In the genomic region with DNA sequence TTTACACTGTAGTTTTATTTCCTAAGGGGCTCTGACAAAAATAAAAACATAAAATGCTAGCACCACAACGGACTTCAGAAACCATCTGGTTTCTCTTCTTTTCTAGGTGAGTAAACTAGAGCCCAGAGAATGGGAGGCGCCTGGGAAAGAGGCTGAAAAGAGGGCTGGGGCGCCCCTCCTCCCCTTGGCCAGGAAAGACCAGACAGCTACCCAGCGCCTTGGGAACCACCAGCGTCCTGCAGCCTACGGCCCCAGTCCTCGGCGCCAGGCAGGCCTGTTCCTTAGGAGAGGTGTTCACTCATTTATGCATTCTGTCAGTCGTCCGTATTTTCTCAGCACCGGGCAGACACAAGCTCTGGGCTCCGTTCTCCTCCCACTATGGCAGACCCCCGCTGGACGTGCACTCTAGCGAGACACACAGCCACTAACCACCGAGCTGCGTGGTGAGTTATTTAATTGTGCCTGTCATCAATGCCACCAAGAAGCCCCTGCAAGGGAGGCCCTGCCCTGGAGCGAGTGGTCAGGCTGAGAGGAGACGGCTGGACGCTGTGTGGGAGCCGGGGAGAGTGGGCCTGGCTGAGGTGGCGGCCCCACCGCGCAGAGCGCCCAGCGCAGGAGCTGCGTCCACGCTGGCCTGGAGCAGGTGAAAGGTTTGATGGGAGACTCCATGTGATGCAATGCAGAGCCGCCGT, we compare ENCODE assay signal across 28 cellular contexts.
A peak's percentile ranks its signal among the peaks of the same experiment; 100 is the strongest.
DNase-seq lines count a peak whose midpoint lies in the region; ATAC-seq, FAIRE-seq and TF ChIP-seq lines count a peak whose summit lies in the region.
"Had no signal": no experiment of that assay in that cellular context is flagged by ENCODE, and none has a peak within 500 bp of the region (broad histone marks: within the 10 kb centered on the region; RNA-seq: fewer than 3 reads in every experiment).

No MANE protein-coding gene starts in this region.

- H3K23ac ChIP-seq in H1 (ENCODE audit: insufficient read length), result no peak overlapping the region
- peak overlapping the region; percentile 52 for H3K23ac ChIP-seq in neuronal stem cell (ENCODE audit: low read depth, low read length, poor library complexity)

- CTCF ChIA-PET in H1 (lab: Charles Lee; ENCODE audit: partially characterized antibody), result interaction anchor here (0.7 to 1.3 kb wide), 2 partner anchors 13 to 241 kb away, joined by 3 to 4 read pairs; no protein-coding TSS in a partner anchor

- H2BK15ac ChIP-seq in H1 (ENCODE audit: low read length), result no peak overlapping the region
- peak overlapping the region; percentile 58 for H2BK15ac ChIP-seq in neuronal stem cell (ENCODE audit: low read length)

- TF ChIP-seq RAD21 in H1 (IDR thresholded peaks at IDR 0.05 in 1 of 2, conservative IDR thresholded peaks at IDR 0.05 in 1 of 2; ENCODE audit: low read depth in 2 of 2, low read length in 2 of 2), result no peak

- H3K4me2 ChIP-seq in H1 (ENCODE audit: insufficient read depth in 1 of 2, low read depth in 2 of 2, low read length in 2 of 2) (no peak overlapping the region), neuronal stem cell (ENCODE audit: insufficient read depth, low read length, poor library complexity, severe bottlenecking) (no peak overlapping the region)
- H3K4me2 ChIP-seq: BLaER1 had no signal

- ATAC-seq in upper lobe of right lung (peak; percentile 22), HG02884 (IDR thresholded peaks at IDR 0.05; ENCODE audit: unreplicated experiment) (no peak)
- ATAC-seq: CD8-positive, alpha-beta T cell; GM12878 had no signal

- POLR2A ChIA-PET in H1 (lab: Charles Lee; ENCODE audit: partially characterized antibody), result no interaction called here

- FAIRE-seq in H1 (lab: Jason Lieb, UNC), result no peak
- FAIRE-seq: A204.1, GM12878, GM12892, GM18507, GM19239 had no signal

- H3K79me2 ChIP-seq in H1 (ENCODE audit: control insufficient read depth in 1 of 2, insufficient read depth in 2 of 2, low read length in 2 of 2), result no peaks in the 10 kb centered on the region

- H2AFZ ChIP-seq in H1 (ENCODE audit: low read length), result 0 out of 2 replicates have a peak overlapping the region, but pooled peaks have one; percentile 5
- no peak overlapping the region for H2AFZ ChIP-seq in neuronal stem cell (ENCODE audit: low read length)

- H4K91ac ChIP-seq in H1 (replicated peaks; ENCODE audit: insufficient read length, low read length) (no peak overlapping the region), neuronal stem cell (ENCODE audit: low read depth, low read length, poor library complexity) (peak overlapping the region; percentile 85)

- no peak overlapping the region for H2BK20ac ChIP-seq in H1 (ENCODE audit: low read length)

- no peaks in the 10 kb centered on the region for H3K23me2 ChIP-seq in H1 (ENCODE audit: low read depth, low read length)

- H3K18ac ChIP-seq in H1 (ENCODE audit: extremely low read depth, low read length), result no peak overlapping the region; the same call in 1 of the 2 replicates
- peak overlapping the region; percentile 87 for H3K18ac ChIP-seq in neuronal stem cell (ENCODE audit: low read length)

- no peaks in the 10 kb centered on the region for H3K36me3 ChIP-seq in H7 (replicated peaks; ENCODE audit: control insufficient read depth, insufficient read depth, low read length)
- no peaks in the 10 kb centered on the region for H3K36me3 ChIP-seq in H1 (ENCODE audit: control insufficient read depth in 2 of 4, insufficient read depth in 4 of 4, low read length in 3 of 4)
- no peaks in the 10 kb centered on the region for H3K36me3 ChIP-seq in neuronal stem cell (replicated peaks in 1 of 2; ENCODE audit: control insufficient read depth in 2 of 2, insufficient read depth in 2 of 2, low read length in 2 of 2)
- H3K36me3 ChIP-seq in upper lobe of right lung, result no peaks in the 10 kb centered on the region
- H3K36me3 ChIP-seq: BE2C, BLaER1 had no signal

- intact Hi-C loops in upper lobe of right lung (cut with DNase I), result no loop called here
- intact Hi-C loops in posterior vena cava (cut with DNase I), result no loop called here

- H3K9me3 ChIP-seq in H1 (ENCODE audit: insufficient read depth in 2 of 2, low read depth in 1 of 2, low read length in 1 of 2) (no peaks in the 10 kb centered on the region), neuronal stem cell (replicated peaks in 1 of 2; ENCODE audit: control insufficient read depth in 2 of 2, insufficient read depth in 1 of 2, low read depth in 1 of 2, low read length in 2 of 2) (no peaks in the 10 kb centered on the region), upper lobe of right lung (no peaks in the 10 kb centered on the region)

- no peak overlapping the region for H3K56ac ChIP-seq in H1 (replicated peaks; ENCODE audit: insufficient read length, low read depth, low read length)

- peak; percentile 63 for DNase-seq in H7
- no peak for DNase-seq in H1 (ENCODE audit: low read depth in 1 of 2, low spot score in 2 of 2)
- DNase-seq in neuronal stem cell (ENCODE audit: low spot score), result no peak
- no peak for DNase-seq in upper lobe of right lung
- no peak for DNase-seq in COLO829 (ENCODE audit: low spot score)
- no peak for DNase-seq in C1 segment of cervical spinal cord (lab: John Stamatoyannopoulos, UW)
- DNase-seq in posterior vena cava (ENCODE audit: low spot score), result no peak
- DNase-seq: 8988T; ACHN; BE2C; CD4-positive, alpha-beta T cell; CD8-positive, alpha-beta T cell; COR-L47; DMS 273 treated with DMSO at 0.1 percent for 48 hours; DMS153; DMS53; DMS79; DND-41; EL; GDM1 had no signal

- H3K9ac ChIP-seq in H1 (replicated peaks in 1 of 4; ENCODE audit: extremely low read depth in 1 of 4, low read depth in 3 of 4, low read length in 3 of 4) (no peak overlapping the region), neuronal stem cell (ENCODE audit: low read depth, low read length, poor library complexity) (no peak overlapping the region)
- H3K9ac ChIP-seq: BLaER1 had no signal

- H2BK5ac ChIP-seq in H1 (ENCODE audit: low read depth, low read length) (no peak overlapping the region), neuronal stem cell (ENCODE audit: low read length) (no peak overlapping the region)

- no peak for TF ChIP-seq POLR2A in H1 (IDR thresholded peaks at IDR 0.05; ENCODE audit: control extremely low read depth in 1 of 2, low read depth in 2 of 2, low read length in 2 of 2)

- no peak overlapping the region for H2BK120ac ChIP-seq in H1 (replicated peaks; ENCODE audit: low read depth, low read length)
- no peak overlapping the region for H2BK120ac ChIP-seq in neuronal stem cell (ENCODE audit: low read depth, low read length)

- no peak overlapping the region for H3K27ac ChIP-seq in H1 (ENCODE audit: low read depth, low read length)
- H3K27ac ChIP-seq in neuronal stem cell (replicated peaks; ENCODE audit: low read length), result no peak overlapping the region
- no peak overlapping the region for H3K27ac ChIP-seq in upper lobe of right lung
- H3K27ac ChIP-seq: BLaER1, C4-2B had no signal

- TF ChIP-seq CTCF in H1 (IDR thresholded peaks at IDR 0.05; ENCODE audit: control extremely low read depth in 1 of 3, insufficient read depth in 1 of 3, low read depth in 1 of 3, low read length in 3 of 3) (no peak), upper lobe of right lung (IDR thresholded peaks at IDR 0.05) (no peak)

- no peak overlapping the region for H2BK12ac ChIP-seq in H1 (ENCODE audit: low read depth, low read length)
- peak overlapping the region; percentile 84 for H2BK12ac ChIP-seq in neuronal stem cell (ENCODE audit: low read length)

- no peak overlapping the region for H3K4ac ChIP-seq in H1 (replicated peaks; ENCODE audit: insufficient read length, low read depth, low read length)
- no peak overlapping the region for H3K4ac ChIP-seq in neuronal stem cell (ENCODE audit: low read length)

- H3K14ac ChIP-seq in H1 (ENCODE audit: insufficient read length), result no peak overlapping the region
- peak overlapping the region; percentile 38 for H3K14ac ChIP-seq in neuronal stem cell (ENCODE audit: low read length)

- no peak overlapping the region for H2AK5ac ChIP-seq in H1 (ENCODE audit: low read depth, low read length)
- peak overlapping the region; percentile 81 for H2AK5ac ChIP-seq in neuronal stem cell (ENCODE audit: low read depth, low read length)

- H4K20me1 ChIP-seq in H1 (replicated peaks in 1 of 2; ENCODE audit: control insufficient read depth in 1 of 2, insufficient read depth in 2 of 2, low read length in 2 of 2), result no peaks in the 10 kb centered on the region
- H4K20me1 ChIP-seq: BLaER1 had no signal

- H3K4me1 ChIP-seq in H1 (replicated peaks in 1 of 4; ENCODE audit: control insufficient read depth in 3 of 4, insufficient read depth in 4 of 4, low read length in 3 of 4) (peaks cover 0 to 4% (median 0%) of the 10 kb centered on the region in 4 experiments; a peak in 1 of 7 replicates), neuronal stem cell (ENCODE audit: control insufficient read depth in 2 of 2, insufficient read depth in 1 of 2, low read depth in 1 of 2, low read length in 2 of 2) (no peaks in the 10 kb centered on the region), upper lobe of right lung (no peaks in the 10 kb centered on the region)
- H3K4me1 ChIP-seq: BE2C had no signal

- H3K4me3 ChIP-seq in H7 (ENCODE audit: insufficient read depth, low read depth, low read length) (no peak overlapping the region), H1 (ENCODE audit: extremely low read depth in 1 of 4, insufficient read depth in 2 of 4, low read depth in 3 of 4, low read length in 4 of 4) (no peak overlapping the region), neuronal stem cell (ENCODE audit: low read length in 2 of 2) (no peak overlapping the region), upper lobe of right lung (no peak overlapping the region)
- H3K4me3 ChIP-seq: BLaER1, GM12878 had no signal

- TF ChIP-seq EP300 in H1 (IDR thresholded peaks at IDR 0.05; ENCODE audit: borderline replicate concordance in 1 of 2, low read depth in 2 of 2, low read length in 2 of 2), result no peak

- H3K79me1 ChIP-seq in H1 (ENCODE audit: low read depth, low read length) (no peaks in the 10 kb centered on the region), neuronal stem cell (ENCODE audit: low read depth, low read length) (no peaks in the 10 kb centered on the region)

- 97% methylated on average over 23 of the region's 30 CpGs; no CpG with 5 or more reads in 1 of the 2 experiments for WGBS in H1 (ENCODE audit: extremely low coverage in 1 of 2, insufficient coverage in 1 of 2, insufficient read length in 1 of 2, insufficient replicate concordance in 2 of 2, low coverage in 1 of 2, low lambda C conversion rate in 2 of 2, missing lambda C conversion rate in 1 of 2), 2 experiments
- WGBS in neuronal stem cell (ENCODE audit: extremely low coverage in 2 of 2, insufficient read length in 2 of 2, insufficient replicate concordance in 1 of 2), 2 donors, result no CpG with 5 or more reads among the region's 30 CpGs

- peak overlapping the region; percentile 68; the same call in 1 of the 2 replicates for H4K8ac ChIP-seq in H1 (ENCODE audit: extremely low read depth, insufficient read depth, low read length)
- no peak overlapping the region for H4K8ac ChIP-seq in neuronal stem cell (ENCODE audit: low read depth, low read length)

- H4K5ac ChIP-seq in H1 (ENCODE audit: insufficient read length, low read depth, low read length), result no peak overlapping the region

- H3K27me3 ChIP-seq in H7 (ENCODE audit: control insufficient read depth, insufficient read depth, low read length) (no peaks in the 10 kb centered on the region), H1 (replicated peaks in 1 of 4; ENCODE audit: control insufficient read depth in 3 of 4, extremely low read depth in 1 of 4, insufficient read depth in 3 of 4, low read length in 3 of 4) (no peaks in the 10 kb centered on the region), neuronal stem cell (ENCODE audit: control insufficient read depth in 3 of 3, insufficient read depth in 3 of 3, low read depth in 1 of 3, low read length in 3 of 3) (no peaks in the 10 kb centered on the region), upper lobe of right lung (no peaks in the 10 kb centered on the region)
- H3K27me3 ChIP-seq: BE2C, BLaER1 had no signal
